1 cellular context compared by ENCODE assay signal in genomic region chr10:88897019-88897853, GRCh38.
TF ChIP-seq lines count a peak whose summit lies in the region.

No MANE protein-coding gene starts in this region.

TF ChIP-seq in H1, 55 proteins besides CTCF, POLR2A, EP300 and RAD21 (continued from another document):
- no peak for TF ChIP-seq USF2 (IDR thresholded peaks at IDR 0.05; ENCODE audit: low read length)
- no peak for TF ChIP-seq MAFK (IDR thresholded peaks at IDR 0.05; ENCODE audit: low read depth, low read length)
- no peak for TF ChIP-seq BRCA1 (IDR thresholded peaks at IDR 0.05; ENCODE audit: low read depth, low read length)
- no peak for TF ChIP-seq SAP30 (IDR thresholded peaks at IDR 0.05; ENCODE audit: insufficient read depth, insufficient replicate concordance, low read length)
- TF ChIP-seq SP1 (IDR thresholded peaks at IDR 0.05; ENCODE audit: low read depth, low read length), result no peak
- TF ChIP-seq HDAC6 (IDR thresholded peaks at IDR 0.05; ENCODE audit: low read depth, low read length), result no peak
- no peak for TF ChIP-seq TEAD4 (IDR thresholded peaks at IDR 0.05; ENCODE audit: low read depth, low read length)
- no peak for TF ChIP-seq SP2 (IDR thresholded peaks at IDR 0.05; ENCODE audit: low read length)
- no peak for TF ChIP-seq JUN (IDR thresholded peaks at IDR 0.05; ENCODE audit: low read depth, low read length)
